In genomic region chr2:26970244-26970927, GRCh38 we compare ENCODE assay signal across 8 cellular contexts. TPM values are rescaled to one million over a fixed set of nuclear protein-coding genes. Genes with fewer than 3 reads are reported as not detected.
DNase-seq lines count a peak whose midpoint lies in the region; ATAC-seq and TF ChIP-seq lines count a peak whose summit lies in the region.

Gene MAPRE3, plus strand, starts transcription at chr2:26970637. Its CDS starts 51,582 bp downstream, at chr2:27022219.

- H3K36me3 ChIP-seq in kidney epithelial cell (ENCODE audit: control insufficient read depth, insufficient read depth, low read length): no peaks in the 10 kb centered on the region

- peaks cover 7% of the 10 kb centered on the region for H3K27me3 ChIP-seq in kidney epithelial cell (ENCODE audit: control insufficient read depth, insufficient read depth, low read length)

- TF ChIP-seq CTCF in choroid plexus epithelial cell (conservative IDR thresholded peaks at IDR 0.05; ENCODE audit: low read depth, low read length) (no peak), kidney epithelial cell (IDR thresholded peaks at IDR 0.05; ENCODE audit: insufficient read depth, low read length, poor library complexity, severe bottlenecking) (no peak)

- H3K4me3 ChIP-seq in choroid plexus epithelial cell (ENCODE audit: low read depth, low read length) (peak within 1 kb of the TSS; percentile 83), kidney epithelial cell (ENCODE audit: low read depth, low read length) (peak within 1 kb of the TSS; percentile 78)

- DNase-seq in NCI-H460 (ENCODE audit: extremely low read depth, low read depth): peak; percentile 54
- DNase-seq in activated CD4-positive, alpha-beta T cell treated with anti-CD3 and anti-CD28 coated beads for 48 hours: peak; percentile 82
- DNase-seq in choroid plexus epithelial cell (ENCODE audit: low read depth): peak; percentile 77
- no peak for DNase-seq in kidney epithelial cell (ENCODE audit: low read depth)
- DNase-seq in stimulated activated CD4-positive, alpha-beta T cell treated with anti-CD3 and anti-CD28 coated beads, Interleukin-15, amount 100 ng/mL, for 24 hours: peak; percentile 87
- DNase-seq in cortex of kidney (lab: John Stamatoyannopoulos, UW): no peak

- ATAC-seq in GM18867 (IDR thresholded peaks at IDR 0.05; ENCODE audit: unreplicated experiment): peak; percentile 83
- peak; percentile 80 for ATAC-seq in HG03196 (IDR thresholded peaks at IDR 0.05; ENCODE audit: unreplicated experiment)

RNA-seq across cellular contexts. Expression of gene MAPRE3, which starts in this region (rescaled TPM):
- 4.0 and 5.1 TPM in 2 replicates for total RNA-seq in NCI-H460 (2014; rRNA removed; shearing (Covaris generic))
- 10.7 and 12.6 TPM in 2 replicates for polyA plus RNA-seq in NCI-H460 (2014; cell fraction: nucleus; rRNA removed)
- total RNA-seq in kidney epithelial cell: 4.6 and 5.0 TPM in 2 replicates

Comparison
In these comparisons a context has a peak if more than half of its experiments do, and no peak if none do; other contexts are left out.
1. DNase-seq: peak in NCI-H460 (single experiment), activated CD4-positive, alpha-beta T cell treated with anti-CD3 and anti-CD28 coated beads for 48 hours (single experiment), choroid plexus epithelial cell (single experiment) and stimulated activated CD4-positive, alpha-beta T cell treated with anti-CD3 and anti-CD28 coated beads, Interleukin-15, amount 100 ng/mL, for 24 hours (single experiment); none in kidney epithelial cell (single experiment) and cortex of kidney (single experiment).